In genomic region chr3:157067114-157067513, GRCh38 we compare ENCODE assay signal across 10 cellular contexts.
A peak's percentile ranks its signal among the peaks of the same experiment; 100 is the strongest.
DNase-seq lines count a peak whose midpoint lies in the region; ATAC-seq, FAIRE-seq and TF ChIP-seq lines count a peak whose summit lies in the region.
"Had no signal": no experiment of that assay in that cellular context is flagged by ENCODE, and none has a peak within 500 bp of the region (broad histone marks: within the 10 kb centered on the region; RNA-seq: fewer than 3 reads in every experiment).

No MANE protein-coding gene starts in this region.

- no peak for TF ChIP-seq CTCF in mucosa of descending colon (IDR thresholded peaks at IDR 0.05)

- peak; percentile 35 for ATAC-seq in GM21526 (IDR thresholded peaks at IDR 0.05; ENCODE audit: low FRiP score, unreplicated experiment)
- peak; percentile 34 for ATAC-seq in mucosa of descending colon

- H3K4me1 ChIP-seq in mucosa of descending colon (ENCODE audit: low read depth), result peaks cover 12% of the 10 kb centered on the region

- intact Hi-C loops in mucosa of descending colon (cut with DNase I, micrococcal nuclease), result no loop called here

- no peak for TF ChIP-seq POLR2A in GM12892 (IDR thresholded peaks at IDR 0.05; ENCODE audit: low read depth, low read length)

- no peaks in the 10 kb centered on the region for H3K36me3 ChIP-seq in mucosa of descending colon (ENCODE audit: low read depth)

- FAIRE-seq in GM12892 (lab: Jason Lieb, UNC), result peak; percentile 44

- H3K9me3 ChIP-seq in mucosa of descending colon, result no peaks in the 10 kb centered on the region

- no peak overlapping the region for H3K4me3 ChIP-seq in mucosa of descending colon

- no peak for DNase-seq in GM12892 (ENCODE audit: insufficient read length)
- DNase-seq in T follicular helper cell (ENCODE audit: low read depth), result peak; percentile 10
- no peak for DNase-seq in mucosa of descending colon
- DNase-seq in kidney glomerular epithelial cell (lab: John Stamatoyannopoulos, UW), result no peak
- DNase-seq in NCI-H1048 (lab: John Stamatoyannopoulos, UW), result no peak
- no peak for DNase-seq in inferior parietal cortex (ENCODE audit: extremely low spot score)
- no peak for DNase-seq in kidney tubule cell (ENCODE audit: low spot score)
- DNase-seq: amniotic stem cell, GF-D8 had no signal
